ENCODE assay signal across 14 cellular contexts in the genomic region with DNA sequence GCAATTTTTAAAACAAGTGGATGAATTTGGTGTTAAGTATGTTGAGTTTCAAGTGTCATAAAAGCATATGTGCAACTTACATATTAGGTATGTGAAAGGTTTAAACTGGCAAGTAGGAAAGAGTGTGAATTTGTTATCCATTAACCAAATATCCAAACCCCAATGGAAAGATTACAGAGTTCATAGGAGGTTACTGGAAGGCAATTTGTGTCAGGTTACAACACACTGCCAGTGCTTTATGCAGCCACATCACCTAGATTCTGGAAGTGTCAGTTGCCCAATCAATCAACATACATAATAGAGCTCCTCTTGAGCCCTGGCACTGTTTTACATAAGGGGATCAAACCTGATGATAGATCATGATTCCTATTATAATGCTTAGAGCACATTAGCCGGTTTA.
DNase-seq lines count a peak whose midpoint lies in the region; ATAC-seq, FAIRE-seq and TF ChIP-seq lines count a peak whose summit lies in the region.
"Had no signal": no experiment of that assay in that cellular context is flagged by ENCODE, and none has a peak within 500 bp of the region (broad histone marks: within the 10 kb centered on the region; RNA-seq: fewer than 3 reads in every experiment).

No MANE protein-coding gene starts in this region.

- TF ChIP-seq CTCF in HepG2 (CRISPR knock-in tag; IDR thresholded peaks at IDR 0.05) = no peak

- H3K4me1 ChIP-seq in HepG2 (ENCODE audit: insufficient read depth, low read length) (no peaks in the 10 kb centered on the region), small intestine (ENCODE audit: control insufficient read depth in 2 of 2, insufficient read depth in 1 of 2, low read depth in 1 of 2, low read length in 1 of 2) (no peaks in the 10 kb centered on the region)
- H3K4me1 ChIP-seq: Caco-2 had no signal

- POLR2A ChIA-PET in HepG2 (lab: Yijun Ruan, JAX) = no interaction called here

- H3K36me3 ChIP-seq in HepG2 (replicated peaks in 1 of 2; ENCODE audit: control insufficient read depth in 1 of 2, insufficient read depth in 2 of 2, low read length in 2 of 2) = no peaks in the 10 kb centered on the region
- H3K36me3 ChIP-seq in small intestine (ENCODE audit: control insufficient read depth in 2 of 2, insufficient read depth in 2 of 2, low read length in 2 of 2) = no peaks in the 10 kb centered on the region

- no TSS peak for BruUV-seq in HepG2 (replicated peaks; lab: Mats Ljungman, UMichigan)

- DNase-seq in NCI-H2107 treated with DMSO at 0.1 percent for 48 hours (lab: John Stamatoyannopoulos, UW; ENCODE audit: unreplicated experiment) = peak; percentile 18
- DNase-seq in NCI-H2107 (lab: John Stamatoyannopoulos, UW) = no peak
- DNase-seq in HuH-7.5 (ENCODE audit: low spot score) = peak; percentile 11
- DNase-seq in HepG2 (ENCODE audit: low spot score) = no peak
- peak; percentile 10 for DNase-seq in small intestine
- DNase-seq in NK-92 (lab: John Stamatoyannopoulos, UW; ENCODE audit: unreplicated experiment) = no peak
- DNase-seq: Caco-2; CD8-positive, alpha-beta memory T cell; DND-41; GDM1; HCEC 1CT had no signal

- no peak overlapping the region for H2AFZ ChIP-seq in HepG2 (ENCODE audit: low read length)

- 46% methylated on average over 1 of the region's 1 CpG for WGBS in HepG2 (ENCODE audit: low lambda C conversion rate)
- WGBS in small intestine, 3 donors = 38 to 80% (median 56%) methylated on average over 1 of the region's 1 CpG

- ATAC-seq in HepG2 = peak; percentile 62
- ATAC-seq in GM21576 (IDR thresholded peaks at IDR 0.05; ENCODE audit: unreplicated experiment) = no peak

- in situ Hi-C loops in HepG2 (cut with HindIII; ENCODE audit: extremely low pct_ligation_motif_present, low pct_unique_long_range_greater_than_20kb) = loop anchor here (25.0 kb wide), 1 partner anchor 1181 kb away; no protein-coding TSS in a partner anchor

- no peak overlapping the region for H3K9ac ChIP-seq in HepG2 (ENCODE audit: insufficient read depth, low read depth, low read length)

- no peak for TF ChIP-seq RAD21 in HepG2 (CRISPR knock-in tag; IDR thresholded peaks at IDR 0.05)

- TF ChIP-seq EP300 in HepG2 (IDR thresholded peaks at IDR 0.05; ENCODE audit: low read depth in 2 of 2, low read length in 2 of 2) = no peak
- TF ChIP-seq EP300 in HepG2 (CRISPR knock-in tag; IDR thresholded peaks at IDR 0.05; ENCODE audit: borderline replicate concordance) = no peak

- TF ChIP-seq POLR2A in HepG2 (IDR thresholded peaks at IDR 0.05; ENCODE audit: insufficient read depth in 1 of 2, low read depth in 2 of 2, low read length in 2 of 2) = no peak

- intact Hi-C loops in HepG2 (cut with micrococcal nuclease; ENCODE audit: unreplicated experiment) = no loop called here

- H3K4me3 ChIP-seq in HepG2 (replicated peaks in 1 of 3; ENCODE audit: insufficient read depth in 1 of 3, low read depth in 2 of 3, low read length in 3 of 3) (no peak overlapping the region), small intestine (ENCODE audit: low read depth in 1 of 2, low read length in 2 of 2) (no peak overlapping the region)

- H3K79me2 ChIP-seq in HepG2 (ENCODE audit: insufficient read depth, low read length) = no peaks in the 10 kb centered on the region

- CTCF ChIA-PET in HepG2 (lab: Yijun Ruan, JAX; ENCODE audit: low intra/inter-chr PET ratio, low total read pairs) = no interaction called here

- H3K27ac ChIP-seq in HepG2 (ENCODE audit: extremely low read length, insufficient read depth, low read length) (no peak overlapping the region), small intestine (ENCODE audit: low read depth in 1 of 2, low read length in 1 of 2) (no peak overlapping the region)
- H3K27ac ChIP-seq: 22Rv1 had no signal

- no peaks in the 10 kb centered on the region for H3K9me3 ChIP-seq in HepG2 (ENCODE audit: low read length)
- H3K9me3 ChIP-seq in small intestine (ENCODE audit: control insufficient read depth, low read depth) = no peaks in the 10 kb centered on the region
- H3K9me3 ChIP-seq: Caco-2 had no signal

- H3K4me2 ChIP-seq in HepG2 (ENCODE audit: low read depth, low read length) = no peak overlapping the region

- H3K27me3 ChIP-seq in HepG2 (ENCODE audit: control insufficient read depth in 1 of 2, insufficient read depth in 2 of 2, low read length in 2 of 2) (no peaks in the 10 kb centered on the region), small intestine (ENCODE audit: control insufficient read depth in 2 of 2, insufficient read depth in 2 of 2, low read length in 2 of 2) (no peaks in the 10 kb centered on the region)

- FAIRE-seq in HepG2 (lab: Jason Lieb, UNC) (no peak), small intestine (lab: Jason Lieb, UNC) (no peak)
- FAIRE-seq: GM12892 had no signal

- H4K20me1 ChIP-seq in HepG2 (ENCODE audit: insufficient read depth, low read length) = no peaks in the 10 kb centered on the region

TF ChIP-seq in HepG2, 621 proteins besides CTCF, POLR2A, EP300 and RAD21:
- TF ChIP-seq ZNF850 (CRISPR knock-in tag; conservative IDR thresholded peaks at IDR 0.05) = no peak
- TF ChIP-seq CEBPB (IDR thresholded peaks at IDR 0.05; ENCODE audit: borderline replicate concordance, low read depth, low read length) = 0 out of 2 replicates have a peak, but pooled peaks have one; percentile 4

Comparison
In these comparisons a context has a peak if more than half of its experiments do, and no peak if none do; other contexts are left out.
1. DNase-seq: peak in NCI-H2107 treated with DMSO at 0.1 percent for 48 hours (single experiment), HuH-7.5 (single experiment) and small intestine (single experiment); none in NCI-H2107 (single experiment), HepG2 (single experiment) and NK-92 (single experiment).